ENCODE assay signal across 35 cellular contexts in the genomic region with DNA sequence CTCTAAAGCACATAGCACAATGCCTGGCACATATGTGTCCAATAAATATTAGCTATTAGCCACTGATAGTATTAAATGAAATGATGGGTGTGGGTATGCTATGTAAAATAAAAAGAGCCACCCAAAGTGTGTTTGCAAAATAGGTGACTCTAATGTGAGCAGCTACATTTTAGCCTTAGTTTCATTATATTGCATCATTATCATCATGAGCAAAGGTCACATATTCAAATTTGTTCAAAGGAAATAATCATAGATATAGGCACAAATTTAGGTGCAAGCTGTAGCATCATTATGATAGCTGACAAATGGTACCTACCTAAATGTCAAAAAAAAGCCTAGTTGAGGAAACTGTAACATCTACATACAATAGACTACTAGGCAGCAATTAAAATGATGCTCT.
"Had no signal": no experiment of that assay in that cellular context is flagged by ENCODE, and none has a peak within 500 bp of the region (broad histone marks: within the 10 kb centered on the region; RNA-seq: fewer than 3 reads in every experiment).

No MANE protein-coding gene starts in this region.

- H3K4me3 ChIP-seq: MG63 had no signal

- H3K9me3 ChIP-seq: MG63 had no signal

- DNase-seq: Karpas-422, Kasumi-1, MG63, MM.1S, MV-4-11, NCI-H1048, NCI-H1092, NCI-H1092 treated with DMSO at 0.1 percent for 48 hours, NCI-H1105, NCI-H1105 treated with DMSO at 0.1 percent for 48 hours, NCI-H1417, NCI-H1417 treated with DMSO at 0.1 percent for 48 hours, NCI-H1436, NCI-H1436 treated with DMSO at 0.1 percent for 48 hours, NCI-H146, NCI-H1694, NCI-H1694 treated with DMSO at 0.1 percent for 48 hours, NCI-H187, NCI-H187 treated with DMSO at 0.1 percent for 48 hours, NCI-H1930, NCI-H2029, NCI-H2029 treated with DMSO at 0.1 percent for 48 hours, NCI-H2081, NCI-H2081 treated with DMSO at 0.1 percent for 48 hours, NCI-H2107, NCI-H2171, NCI-H2171 treated with DMSO at 0.1 percent for 48 hours, NCI-H2227 treated with DMSO at 0.1 percent for 48 hours, NCI-H226, NCI-H345, NCI-H446, NCI-H446 treated with DMSO at 0.1 percent for 48 hours, NCI-H510A, NCI-H510A treated with DMSO at 0.1 percent for 48 hours, NCI-H524 had no signal

- H3K36me3 ChIP-seq: MG63 had no signal

- H3K27me3 ChIP-seq: MG63 had no signal
